ENCODE assay signal across 1 cellular context in the genomic region with DNA sequence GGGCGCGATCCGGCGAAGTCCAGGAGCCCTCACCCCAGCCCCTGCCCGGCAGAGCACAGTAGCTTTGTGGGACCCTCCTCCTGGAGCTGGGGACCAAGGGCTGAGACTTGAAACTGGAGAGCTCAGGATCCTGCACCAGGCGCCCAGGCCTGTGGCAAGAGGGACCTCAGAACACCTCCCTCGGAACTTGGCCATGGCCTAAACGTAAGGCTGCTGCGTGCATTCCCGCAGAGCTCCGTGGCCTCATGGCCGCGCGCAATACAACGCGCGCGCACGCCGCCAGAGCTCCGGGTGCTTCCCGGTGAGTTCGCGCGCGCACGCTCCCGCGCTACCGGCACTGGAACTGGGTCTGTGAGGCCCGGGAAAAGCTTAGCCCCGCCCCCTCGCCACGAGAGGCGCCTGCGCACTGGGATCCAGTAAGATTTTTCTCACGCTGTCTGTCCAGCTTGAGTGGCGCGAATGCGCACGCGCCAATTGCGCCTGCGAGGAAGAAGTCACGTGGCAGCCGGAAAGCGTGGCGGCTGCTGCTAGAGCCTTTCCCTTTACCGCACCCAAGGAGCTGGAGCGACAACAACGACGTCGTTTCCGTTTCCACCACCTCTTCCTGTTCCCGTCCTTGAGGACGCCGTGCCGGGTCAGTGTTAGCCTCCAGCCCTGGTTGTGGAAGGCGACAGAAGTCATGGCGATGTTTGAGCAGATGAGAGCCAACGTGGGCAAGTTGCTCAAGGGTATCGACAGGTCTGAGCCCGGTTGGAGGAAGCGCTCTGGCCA.
TF ChIP-seq lines count a peak whose summit lies in the region.

EIF3K (plus strand) TSS at position 599 of the 771 bp plus-strand sequence; CDS start at position 680, 81 bp downstream.

TF ChIP-seq in HepG2, 621 proteins besides CTCF, POLR2A, EP300 and RAD21 (continued from another document and continues in another):
- TF ChIP-seq, protein P1, sequence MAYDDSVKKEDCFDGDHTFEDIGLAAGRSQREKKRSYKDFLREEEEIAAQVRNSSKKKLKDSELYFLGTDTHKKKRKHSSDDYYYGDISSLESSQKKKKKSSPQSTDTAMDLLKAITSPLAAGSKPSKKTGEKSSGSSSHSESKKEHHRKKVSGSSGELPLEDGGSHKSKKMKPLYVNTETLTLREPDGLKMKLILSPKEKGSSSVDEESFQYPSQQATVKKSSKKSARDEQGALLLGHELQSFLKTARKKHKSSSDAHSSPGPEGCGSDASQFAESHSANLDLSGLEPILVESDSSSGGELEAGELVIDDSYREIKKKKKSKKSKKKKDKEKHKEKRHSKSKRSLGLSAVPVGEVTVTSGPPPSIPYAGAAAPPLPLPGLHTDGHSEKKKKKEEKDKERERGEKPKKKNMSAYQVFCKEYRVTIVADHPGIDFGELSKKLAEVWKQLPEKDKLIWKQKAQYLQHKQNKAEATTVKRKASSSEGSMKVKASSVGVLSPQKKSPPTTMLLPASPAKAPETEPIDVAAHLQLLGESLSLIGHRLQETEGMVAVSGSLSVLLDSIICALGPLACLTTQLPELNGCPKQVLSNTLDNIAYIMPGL (CRISPR knock-in tag; IDR thresholded peaks at IDR 0.05; ENCODE audit: borderline replicate concordance in 1 of 2, low read depth in 1 of 2): no peak; a peak in 1 of 4 replicates
- TF ChIP-seq, protein P2, sequence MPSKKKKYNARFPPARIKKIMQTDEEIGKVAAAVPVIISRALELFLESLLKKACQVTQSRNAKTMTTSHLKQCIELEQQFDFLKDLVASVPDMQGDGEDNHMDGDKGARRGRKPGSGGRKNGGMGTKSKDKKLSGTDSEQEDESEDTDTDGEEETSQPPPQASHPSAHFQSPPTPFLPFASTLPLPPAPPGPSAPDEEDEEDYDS (CRISPR knock-in tag; IDR thresholded peaks at IDR 0.05): peak; percentile 39; the same call in 1 of the 2 replicates
- peak; percentile 59; the same call in 1 of the 2 replicates for TF ChIP-seq ZNF143 (CRISPR knock-in tag; IDR thresholded peaks at IDR 0.05)
- no peak; the same call in 1 of the 2 replicates for TF ChIP-seq CBX5 (CRISPR knock-in tag; IDR thresholded peaks at IDR 0.05; ENCODE audit: borderline replicate concordance)
- 0 out of 2 replicates have a peak, but pooled peaks have one; percentile 38 for TF ChIP-seq ZNF703 (CRISPR knock-in tag; IDR thresholded peaks at IDR 0.05; ENCODE audit: borderline replicate concordance)
- TF ChIP-seq, protein P3, sequence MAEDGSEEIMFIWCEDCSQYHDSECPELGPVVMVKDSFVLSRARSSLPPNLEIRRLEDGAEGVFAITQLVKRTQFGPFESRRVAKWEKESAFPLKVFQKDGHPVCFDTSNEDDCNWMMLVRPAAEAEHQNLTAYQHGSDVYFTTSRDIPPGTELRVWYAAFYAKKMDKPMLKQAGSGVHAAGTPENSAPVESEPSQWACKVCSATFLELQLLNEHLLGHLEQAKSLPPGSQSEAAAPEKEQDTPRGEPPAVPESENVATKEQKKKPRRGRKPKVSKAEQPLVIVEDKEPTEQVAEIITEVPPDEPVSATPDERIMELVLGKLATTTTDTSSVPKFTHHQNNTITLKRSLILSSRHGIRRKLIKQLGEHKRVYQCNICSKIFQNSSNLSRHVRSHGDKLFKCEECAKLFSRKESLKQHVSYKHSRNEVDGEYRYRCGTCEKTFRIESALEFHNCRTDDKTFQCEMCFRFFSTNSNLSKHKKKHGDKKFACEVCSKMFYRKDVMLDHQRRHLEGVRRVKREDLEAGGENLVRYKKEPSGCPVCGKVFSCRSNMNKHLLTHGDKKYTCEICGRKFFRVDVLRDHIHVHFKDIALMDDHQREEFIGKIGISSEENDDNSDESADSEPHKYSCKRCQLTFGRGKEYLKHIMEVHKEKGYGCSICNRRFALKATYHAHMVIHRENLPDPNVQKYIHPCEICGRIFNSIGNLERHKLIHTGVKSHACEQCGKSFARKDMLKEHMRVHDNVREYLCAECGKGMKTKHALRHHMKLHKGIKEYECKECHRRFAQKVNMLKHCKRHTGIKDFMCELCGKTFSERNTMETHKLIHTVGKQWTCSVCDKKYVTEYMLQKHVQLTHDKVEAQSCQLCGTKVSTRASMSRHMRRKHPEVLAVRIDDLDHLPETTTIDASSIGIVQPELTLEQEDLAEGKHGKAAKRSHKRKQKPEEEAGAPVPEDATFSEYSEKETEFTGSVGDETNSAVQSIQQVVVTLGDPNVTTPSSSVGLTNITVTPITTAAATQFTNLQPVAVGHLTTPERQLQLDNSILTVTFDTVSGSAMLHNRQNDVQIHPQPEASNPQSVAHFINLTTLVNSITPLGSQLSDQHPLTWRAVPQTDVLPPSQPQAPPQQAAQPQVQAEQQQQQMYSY (CRISPR knock-in tag; IDR thresholded peaks at IDR 0.05): peak; percentile 27; the same call in 1 of the 2 replicates
- TF ChIP-seq GATA4 (IDR thresholded peaks at IDR 0.05; ENCODE audit: borderline replicate concordance, low read depth): peak; percentile 36; the same call in 1 of the 2 replicates
- TF ChIP-seq POGZ (CRISPR knock-in tag; IDR thresholded peaks at IDR 0.05): no peak
- TF ChIP-seq FOXA3 (CRISPR knock-in tag; IDR thresholded peaks at IDR 0.05): peak; percentile 40
- TF ChIP-seq ATRX (CRISPR knock-in tag; IDR thresholded peaks at IDR 0.05; ENCODE audit: borderline replicate concordance): no peak
- peak; percentile 47 for TF ChIP-seq ISL2 (CRISPR knock-in tag; IDR thresholded peaks at IDR 0.05)
- no peak for TF ChIP-seq ZKSCAN1 (IDR thresholded peaks at IDR 0.05; ENCODE audit: low read length)
- TF ChIP-seq SRF (IDR thresholded peaks at IDR 0.05; ENCODE audit: low read depth, low read length): no peak
- TF ChIP-seq, protein P4, sequence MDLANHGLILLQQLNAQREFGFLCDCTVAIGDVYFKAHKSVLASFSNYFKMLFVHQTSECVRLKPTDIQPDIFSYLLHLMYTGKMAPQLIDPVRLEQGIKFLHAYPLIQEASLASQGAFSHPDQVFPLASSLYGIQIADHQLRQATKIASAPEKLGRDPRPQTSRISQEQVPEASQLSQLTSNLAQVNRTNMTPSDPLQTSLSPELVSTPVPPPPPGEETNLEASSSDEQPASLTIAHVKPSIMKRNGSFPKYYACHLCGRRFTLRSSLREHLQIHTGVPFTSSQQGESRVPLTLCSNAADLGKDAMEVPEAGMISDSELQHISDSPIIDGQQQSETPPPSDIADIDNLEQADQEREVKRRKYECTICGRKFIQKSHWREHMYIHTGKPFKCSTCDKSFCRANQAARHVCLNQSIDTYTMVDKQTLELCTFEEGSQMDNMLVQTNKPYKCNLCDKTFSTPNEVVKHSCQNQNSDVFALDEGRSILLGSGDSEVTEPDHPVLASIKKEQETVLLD (CRISPR knock-in tag; IDR thresholded peaks at IDR 0.05; ENCODE audit: low read depth): no peak; the same call in 1 of the 2 replicates
- 0 out of 2 replicates have a peak, but pooled peaks have one; percentile 16 for TF ChIP-seq RELA (CRISPR knock-in tag; IDR thresholded peaks at IDR 0.05)
- peak; percentile 31; the same call in 1 of the 2 replicates for TF ChIP-seq ZSCAN31 (CRISPR knock-in tag; IDR thresholded peaks at IDR 0.05; ENCODE audit: low read depth)
- TF ChIP-seq SOX6 (IDR thresholded peaks at IDR 0.05): no peak
- peak; percentile 36; the same call in 1 of the 2 replicates for TF ChIP-seq SOX6 (CRISPR knock-in tag; IDR thresholded peaks at IDR 0.05)
- TF ChIP-seq ZNF326 (CRISPR knock-in tag; IDR thresholded peaks at IDR 0.05; ENCODE audit: borderline replicate concordance): no peak
- TF ChIP-seq GABPB1 (CRISPR knock-in tag; IDR thresholded peaks at IDR 0.05): peak; percentile 97
- TF ChIP-seq EED (CRISPR knock-in tag; IDR thresholded peaks at IDR 0.05): peak; percentile 56; the same call in 1 of the 2 replicates
- TF ChIP-seq, protein P5, sequence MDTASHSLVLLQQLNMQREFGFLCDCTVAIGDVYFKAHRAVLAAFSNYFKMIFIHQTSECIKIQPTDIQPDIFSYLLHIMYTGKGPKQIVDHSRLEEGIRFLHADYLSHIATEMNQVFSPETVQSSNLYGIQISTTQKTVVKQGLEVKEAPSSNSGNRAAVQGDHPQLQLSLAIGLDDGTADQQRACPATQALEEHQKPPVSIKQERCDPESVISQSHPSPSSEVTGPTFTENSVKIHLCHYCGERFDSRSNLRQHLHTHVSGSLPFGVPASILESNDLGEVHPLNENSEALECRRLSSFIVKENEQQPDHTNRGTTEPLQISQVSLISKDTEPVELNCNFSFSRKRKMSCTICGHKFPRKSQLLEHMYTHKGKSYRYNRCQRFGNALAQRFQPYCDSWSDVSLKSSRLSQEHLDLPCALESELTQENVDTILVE (CRISPR knock-in tag; IDR thresholded peaks at IDR 0.05): peak; percentile 88
- TF ChIP-seq, protein P6, sequence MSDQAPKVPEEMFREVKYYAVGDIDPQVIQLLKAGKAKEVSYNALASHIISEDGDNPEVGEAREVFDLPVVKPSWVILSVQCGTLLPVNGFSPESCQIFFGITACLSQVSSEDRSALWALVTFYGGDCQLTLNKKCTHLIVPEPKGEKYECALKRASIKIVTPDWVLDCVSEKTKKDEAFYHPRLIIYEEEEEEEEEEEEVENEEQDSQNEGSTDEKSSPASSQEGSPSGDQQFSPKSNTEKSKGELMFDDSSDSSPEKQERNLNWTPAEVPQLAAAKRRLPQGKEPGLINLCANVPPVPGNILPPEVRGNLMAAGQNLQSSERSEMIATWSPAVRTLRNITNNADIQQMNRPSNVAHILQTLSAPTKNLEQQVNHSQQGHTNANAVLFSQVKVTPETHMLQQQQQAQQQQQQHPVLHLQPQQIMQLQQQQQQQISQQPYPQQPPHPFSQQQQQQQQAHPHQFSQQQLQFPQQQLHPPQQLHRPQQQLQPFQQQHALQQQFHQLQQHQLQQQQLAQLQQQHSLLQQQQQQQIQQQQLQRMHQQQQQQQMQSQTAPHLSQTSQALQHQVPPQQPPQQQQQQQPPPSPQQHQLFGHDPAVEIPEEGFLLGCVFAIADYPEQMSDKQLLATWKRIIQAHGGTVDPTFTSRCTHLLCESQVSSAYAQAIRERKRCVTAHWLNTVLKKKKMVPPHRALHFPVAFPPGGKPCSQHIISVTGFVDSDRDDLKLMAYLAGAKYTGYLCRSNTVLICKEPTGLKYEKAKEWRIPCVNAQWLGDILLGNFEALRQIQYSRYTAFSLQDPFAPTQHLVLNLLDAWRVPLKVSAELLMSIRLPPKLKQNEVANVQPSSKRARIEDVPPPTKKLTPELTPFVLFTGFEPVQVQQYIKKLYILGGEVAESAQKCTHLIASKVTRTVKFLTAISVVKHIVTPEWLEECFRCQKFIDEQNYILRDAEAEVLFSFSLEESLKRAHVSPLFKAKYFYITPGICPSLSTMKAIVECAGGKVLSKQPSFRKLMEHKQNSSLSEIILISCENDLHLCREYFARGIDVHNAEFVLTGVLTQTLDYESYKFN (CRISPR knock-in tag; conservative IDR thresholded peaks at IDR 0.05): 0 out of 2 replicates have a peak, but pooled peaks have one; percentile 24
- TF ChIP-seq ZNF432 (CRISPR knock-in tag; IDR thresholded peaks at IDR 0.05; ENCODE audit: borderline replicate concordance): no peak
- peak; percentile 30; the same call in 1 of the 2 replicates for TF ChIP-seq NFKBIZ (CRISPR knock-in tag; IDR thresholded peaks at IDR 0.05)
- peak; percentile 73; the same call in 1 of the 2 replicates for TF ChIP-seq ZNF704 (CRISPR knock-in tag; IDR thresholded peaks at IDR 0.05; ENCODE audit: borderline replicate concordance)
- TF ChIP-seq ELF4 (CRISPR knock-in tag; IDR thresholded peaks at IDR 0.05; ENCODE audit: borderline replicate concordance): 0 out of 2 replicates have a peak, but pooled peaks have one; percentile 50
- no peak for TF ChIP-seq MLLT10 (CRISPR knock-in tag; IDR thresholded peaks at IDR 0.05)
- TF ChIP-seq TAF1 (CRISPR knock-in tag; IDR thresholded peaks at IDR 0.05): peak; percentile 82
- peak; percentile 33; the same call in 1 of the 2 replicates for TF ChIP-seq TBX3 (IDR thresholded peaks at IDR 0.05; ENCODE audit: borderline replicate concordance)
- TF ChIP-seq ZNF138 (CRISPR knock-in tag; IDR thresholded peaks at IDR 0.05; ENCODE audit: low read depth): peak; percentile 27
- peak; percentile 89 for TF ChIP-seq KDM5A (IDR thresholded peaks at IDR 0.05; ENCODE audit: borderline replicate concordance, low read length)
- no peak for TF ChIP-seq AGO1 (IDR thresholded peaks at IDR 0.05; ENCODE audit: low read depth, low read length, poor library complexity, severe bottlenecking)
- peak; percentile 67 for TF ChIP-seq ARNT2 (CRISPR knock-in tag; IDR thresholded peaks at IDR 0.05; ENCODE audit: low read depth)
- TF ChIP-seq SOX13 (IDR thresholded peaks at IDR 0.05): no peak
- peak in 1 of 2 experiments; percentile 16; a peak in 1 of 4 replicates for TF ChIP-seq SOX13 (CRISPR knock-in tag; conservative IDR thresholded peaks at IDR 0.05 in 1 of 2, IDR thresholded peaks at IDR 0.05 in 1 of 2)
- TF ChIP-seq FOXK2 (IDR thresholded peaks at IDR 0.05): peak; percentile 78
- TF ChIP-seq KLF6 (CRISPR knock-in tag; IDR thresholded peaks at IDR 0.05): peak; percentile 24; the same call in 1 of the 2 replicates
- TF ChIP-seq UBTF (CRISPR knock-in tag; IDR thresholded peaks at IDR 0.05): peak; percentile 59
- TF ChIP-seq ZNF850 (CRISPR knock-in tag; conservative IDR thresholded peaks at IDR 0.05): no peak
- TF ChIP-seq MNT (IDR thresholded peaks at IDR 0.05): peak; percentile 99
